In genomic region chr17:77677210-77677609, GRCh38 we compare ENCODE assay signal across 16 cellular contexts.
DNase-seq lines count a peak whose midpoint lies in the region; ATAC-seq, FAIRE-seq and TF ChIP-seq lines count a peak whose summit lies in the region.
"Had no signal": no experiment of that assay in that cellular context is flagged by ENCODE, and none has a peak within 500 bp of the region (broad histone marks: within the 10 kb centered on the region; RNA-seq: fewer than 3 reads in every experiment).

No MANE protein-coding gene starts in this region.

- DNase-seq in AG20443 (ENCODE audit: low spot score), result peak; percentile 25
- no peak for DNase-seq in bronchial epithelial cell (ENCODE audit: low read depth)
- DNase-seq in heart right ventricle, result peak; percentile 36 to 40
- DNase-seq in gastrocnemius medialis, result peak; percentile 23 to 47
- DNase-seq in retina, result no peak
- DNase-seq in NCI-H187 (lab: John Stamatoyannopoulos, UW), result no peak
- DNase-seq: CD4-positive, alpha-beta T cell; KG1; NCI-H1436; NCI-H2081; NCI-H510A treated with DMSO at 0.1 percent for 48 hours had no signal

- no peak for TF ChIP-seq POLR2A in gastrocnemius medialis (IDR thresholded peaks at IDR 0.05)

- H3K27ac ChIP-seq in heart right ventricle, result peak overlapping the region in 7 of 10 donors; percentile 20 to 75 (median 50)
- peak overlapping the region in 3 of 4 donors; percentile 1 to 55 (median 21) for H3K27ac ChIP-seq in gastrocnemius medialis
- H3K27ac ChIP-seq: SK-N-MC had no signal

- H3K9me3 ChIP-seq in heart right ventricle, result no peaks in the 10 kb centered on the region
- no peaks in the 10 kb centered on the region for H3K9me3 ChIP-seq in gastrocnemius medialis

- H3K4me1 ChIP-seq in heart right ventricle (peaks cover 11 to 47% (median 27%) of the 10 kb centered on the region in 9 donors), gastrocnemius medialis (peaks cover 7 to 17% of the 10 kb centered on the region in 2 donors)

- intact Hi-C loops in heart right ventricle (cut with DNase I) (loop anchor here in 4 of 10 donors (5.0 to 10.0 kb wide), 4 partner anchors 50 to 132 kb away; no protein-coding TSS in a partner anchor), gastrocnemius medialis (cut with DNase I; ENCODE audit: low total_unique reads) (no loop called here)

- TF ChIP-seq CTCF in bronchial epithelial cell (IDR thresholded peaks at IDR 0.05; ENCODE audit: insufficient read depth, low read length, severe bottlenecking) (no peak), heart right ventricle (IDR thresholded peaks at IDR 0.05) (no peak), gastrocnemius medialis (IDR thresholded peaks at IDR 0.05 in 4 of 5, conservative IDR thresholded peaks at IDR 0.05 in 1 of 5) (no peak)

- H3K27me3 ChIP-seq in bronchial epithelial cell (ENCODE audit: control insufficient read depth, insufficient read depth, low read length), result peaks cover 2% of the 10 kb centered on the region
- H3K27me3 ChIP-seq in heart right ventricle, result no peaks in the 10 kb centered on the region
- peaks cover 14 to 18% (median 17%) of the 10 kb centered on the region in 3 donors for H3K27me3 ChIP-seq in gastrocnemius medialis

- FAIRE-seq in bronchial epithelial cell (lab: Jason Lieb, UNC), result peak; percentile 13
- FAIRE-seq: HepG2 had no signal

- no peaks in the 10 kb centered on the region for H3K36me3 ChIP-seq in bronchial epithelial cell (ENCODE audit: control insufficient read depth, insufficient read depth, low read length)
- H3K36me3 ChIP-seq in heart right ventricle, result no peaks in the 10 kb centered on the region
- no peaks in the 10 kb centered on the region for H3K36me3 ChIP-seq in gastrocnemius medialis

- no peak overlapping the region for H3K4me3 ChIP-seq in bronchial epithelial cell (ENCODE audit: low read depth, low read length)
- peak overlapping the region in 2 of 10 donors; percentile 14 to 23 for H3K4me3 ChIP-seq in heart right ventricle
- peak overlapping the region in 1 of 4 donors; percentile 3 for H3K4me3 ChIP-seq in gastrocnemius medialis
- H3K4me3 ChIP-seq: SK-N-MC had no signal

- in situ Hi-C loops in gastrocnemius medialis (cut with MboI; ENCODE audit: low sequenced_read_pairs in 4 of 4), result no loop called here

- peak in 5 of 8 donors; percentile 31 to 65 (median 62) for ATAC-seq in heart right ventricle
- ATAC-seq in gastrocnemius medialis, result peak in 1 of 2 donors; percentile 57
- ATAC-seq in GM19023 (IDR thresholded peaks at IDR 0.05; ENCODE audit: unreplicated experiment), result no peak
- ATAC-seq: HCT116, HepG2, Panc1 had no signal

- WGBS in heart right ventricle, 2 donors, result 55 to 63% methylated on average over 4 of the region's 4 CpGs

Comparison
In these comparisons a context has a peak if more than half of its experiments do, and no peak if none do; other contexts are left out.
1. DNase-seq: peak in AG20443 (single experiment), heart right ventricle (2 of 2) and gastrocnemius medialis (2 of 2); none in bronchial epithelial cell (single experiment), retina (single experiment) and NCI-H187 (0 of 2).